Comparison of ENCODE assay signal across 9 cellular contexts in genomic region chr1:56709269-56709880, GRCh38.
DNase-seq lines count a peak whose midpoint lies in the region; ATAC-seq, FAIRE-seq and TF ChIP-seq lines count a peak whose summit lies in the region.
"Had no signal": no experiment of that assay in that cellular context is flagged by ENCODE, and none has a peak within 500 bp of the region (broad histone marks: within the 10 kb centered on the region; RNA-seq: fewer than 3 reads in every experiment).

No MANE protein-coding gene starts in this region.

- TF ChIP-seq POLR2A in NB4 (IDR thresholded peaks at IDR 0.05; ENCODE audit: extremely low read depth, insufficient read length) = no peak

- no peak overlapping the region for H4K91ac ChIP-seq in trophoblast cell (ENCODE audit: low read depth, low read length)

- H3K27me3 ChIP-seq in SK-N-SH (ENCODE audit: insufficient read depth) (no peaks in the 10 kb centered on the region), trophoblast cell (ENCODE audit: insufficient read depth, low read length) (no peaks in the 10 kb centered on the region)

- TF ChIP-seq RAD21 in SK-N-SH (IDR thresholded peaks at IDR 0.05; ENCODE audit: low read length) = peak; percentile 75

- H3K9ac ChIP-seq in SK-N-SH = no peak overlapping the region
- H3K9ac ChIP-seq in trophoblast cell (ENCODE audit: low read length) = no peak overlapping the region

- H3K79me2 ChIP-seq in SK-N-SH (ENCODE audit: insufficient read depth) (no peaks in the 10 kb centered on the region), trophoblast cell (ENCODE audit: control insufficient read depth, insufficient read depth, low read length, poor library complexity) (no peaks in the 10 kb centered on the region)

- WGBS in SK-N-SH (ENCODE audit: low lambda C conversion rate) = 5% methylated on average over 2 of the region's 2 CpGs
- WGBS in trophoblast cell (ENCODE audit: extremely low coverage, insufficient coverage, insufficient read length) = no CpG with 5 or more reads among the region's 2 CpGs

- H3K36me3 ChIP-seq in SK-N-SH (replicated peaks in 1 of 2; ENCODE audit: control insufficient read depth in 1 of 2, insufficient read depth in 2 of 2, low read length in 1 of 2) (peaks cover 13 to 24% of the 10 kb centered on the region in 2 experiments), trophoblast cell (ENCODE audit: control insufficient read depth in 1 of 2, insufficient read depth in 2 of 2, low read length in 2 of 2) (no peaks in the 10 kb centered on the region)

- no peak overlapping the region for H3K14ac ChIP-seq in trophoblast cell (ENCODE audit: low read length)

- no peaks in the 10 kb centered on the region for H3K9me2 ChIP-seq in SK-N-SH

- H3K4me3 Mint-ChIP-seq in stimulated activated effector memory CD8-positive, alpha-beta T cell treated with anti-CD3 and anti-CD28 coated beads, Interleukin-12 subunit alpha, Interleukin-12 subunit beta, amount 100 ng/mL, for 72 hours = no peak overlapping the region
- H3K4me3 Mint-ChIP-seq: T-helper 1 cell treated with Interleukin-12 subunit alpha and Interleukin-12 subunit beta and Interleukin-4 antibody, amounts not matched to agents 30 μg/mL and 1 μg/mL, for 36 hours had no signal

- no peak overlapping the region for H3K4ac ChIP-seq in trophoblast cell (ENCODE audit: low read depth, low read length)

- TF ChIP-seq EP300 in SK-N-SH (IDR thresholded peaks at IDR 0.05; ENCODE audit: borderline replicate concordance in 1 of 2, low read depth in 1 of 2, low read length in 1 of 2) = no peak

- no peak overlapping the region for H3K27ac Mint-ChIP-seq in stimulated activated effector memory CD8-positive, alpha-beta T cell treated with anti-CD3 and anti-CD28 coated beads, Interleukin-12 subunit alpha, Interleukin-12 subunit beta, amount 100 ng/mL, for 72 hours
- H3K27ac Mint-ChIP-seq: T-helper 1 cell treated with Interleukin-12 subunit alpha and Interleukin-12 subunit beta and Interleukin-4 antibody, amounts not matched to agents 30 μg/mL and 1 μg/mL, for 36 hours had no signal

- H3K4me2 ChIP-seq in SK-N-SH (no peak overlapping the region), trophoblast cell (ENCODE audit: low read length) (no peak overlapping the region)

- no peak overlapping the region for H2AK5ac ChIP-seq in trophoblast cell (ENCODE audit: low read length)

- H3K23ac ChIP-seq in trophoblast cell (ENCODE audit: low read length) = no peak overlapping the region

- H4K12ac ChIP-seq in trophoblast cell (ENCODE audit: low read depth, low read length) = no peak overlapping the region

- H3K4me1 ChIP-seq in SK-N-SH (ENCODE audit: control insufficient read depth in 1 of 2, insufficient read depth in 2 of 2, low read depth in 1 of 2, low read length in 1 of 2) (peaks cover 0 to 12% of the 10 kb centered on the region in 2 experiments; a peak in 3 of 4 replicates), trophoblast cell (ENCODE audit: control insufficient read depth in 1 of 2, insufficient read depth in 2 of 2, low read length in 2 of 2) (no peaks in the 10 kb centered on the region)

- H3K4me3 ChIP-seq in NB4 (ENCODE audit: low read depth, low read length) = no peak overlapping the region
- H3K4me3 ChIP-seq in SK-N-SH (ENCODE audit: low read depth in 2 of 2, low read length in 1 of 2) = no peak overlapping the region; a peak in 1 of 4 replicates
- H3K4me3 ChIP-seq in trophoblast cell (ENCODE audit: low read depth, low read length) = no peak overlapping the region

- H3F3A ChIP-seq in SK-N-SH (replicated peaks; ENCODE audit: insufficient read depth) = peaks cover 9% of the 10 kb centered on the region

- no peak overlapping the region for H4K8ac ChIP-seq in trophoblast cell (ENCODE audit: low read depth, low read length)

- TF ChIP-seq CTCF in D721Med (IDR thresholded peaks at IDR 0.05; ENCODE audit: insufficient read depth, missing control alignments) (peak; percentile 54), NB4 (IDR thresholded peaks at IDR 0.05; ENCODE audit: low read depth, low read length) (no peak), SK-N-SH (IDR thresholded peaks at IDR 0.05) (peak; percentile 75)

- no peak for FAIRE-seq in D721Med (lab: Jason Lieb, UNC)

- no peaks in the 10 kb centered on the region for H3K79me1 ChIP-seq in trophoblast cell (ENCODE audit: low read length)

- no peaks in the 10 kb centered on the region for H3K9me3 Mint-ChIP-seq in stimulated activated effector memory CD8-positive, alpha-beta T cell treated with anti-CD3 and anti-CD28 coated beads, Interleukin-12 subunit alpha, Interleukin-12 subunit beta, amount 100 ng/mL, for 72 hours
- H3K9me3 Mint-ChIP-seq: T-helper 1 cell treated with Interleukin-12 subunit alpha and Interleukin-12 subunit beta and Interleukin-4 antibody, amounts not matched to agents 30 μg/mL and 1 μg/mL, for 36 hours had no signal

- H2BK120ac ChIP-seq in trophoblast cell (ENCODE audit: insufficient read depth, low read length, poor library complexity) = no peak overlapping the region

- no peaks in the 10 kb centered on the region for H4K20me1 ChIP-seq in SK-N-SH (ENCODE audit: insufficient read depth)

- DNase-seq in D721Med (ENCODE audit: insufficient read length, low spot score) (no peak), NB4 (ENCODE audit: low read depth) (peak; percentile 45), SK-N-SH (peak; percentile 32), fibroblast of the conjunctiva (ENCODE audit: low read depth) (peak; percentile 50), trophoblast cell (peak; percentile 24 to 87)
- no peak for DNase-seq in stimulated activated effector memory CD8-positive, alpha-beta T cell treated with anti-CD3 and anti-CD28 coated beads, Interleukin-12 subunit alpha, Interleukin-12 subunit beta, amount 100 ng/mL, for 72 hours (ENCODE audit: low spot score in 2 of 2)

- H3K9me3 ChIP-seq in SK-N-SH = no peaks in the 10 kb centered on the region
- H3K9me3 ChIP-seq in trophoblast cell (ENCODE audit: insufficient read depth, low read depth, low read length) = no peaks in the 10 kb centered on the region

- H2AFZ ChIP-seq in SK-N-SH (ENCODE audit: low read depth) = no peak overlapping the region
- H2AFZ ChIP-seq in trophoblast cell (ENCODE audit: insufficient read depth, low read length, poor library complexity) = no peak overlapping the region

- no peak overlapping the region for H2BK5ac ChIP-seq in trophoblast cell (ENCODE audit: low read depth, low read length, poor library complexity)

- H3K27ac ChIP-seq in SK-N-SH (ENCODE audit: low read depth in 2 of 2, low read length in 1 of 2) = no peak overlapping the region
- H3K27ac ChIP-seq in trophoblast cell (ENCODE audit: low read depth, low read length) = no peak overlapping the region

- H3K18ac ChIP-seq in trophoblast cell (ENCODE audit: low read length) = no peak overlapping the region

- POLR2A ChIA-PET in SK-N-SH (lab: Yijun Ruan, JAX) = no interaction called here

- H3K36me3 Mint-ChIP-seq in stimulated activated effector memory CD8-positive, alpha-beta T cell treated with anti-CD3 and anti-CD28 coated beads, Interleukin-12 subunit alpha, Interleukin-12 subunit beta, amount 100 ng/mL, for 72 hours = no peaks in the 10 kb centered on the region

- peak; percentile 75 for ATAC-seq in GM21390 (IDR thresholded peaks at IDR 0.05; ENCODE audit: unreplicated experiment)
- ATAC-seq in GM19397 (IDR thresholded peaks at IDR 0.05; ENCODE audit: unreplicated experiment) = no peak
- no peak for ATAC-seq in stimulated activated effector memory CD8-positive, alpha-beta T cell treated with anti-CD3 and anti-CD28 coated beads, Interleukin-12 subunit alpha, Interleukin-12 subunit beta, amount 100 ng/mL, for 72 hours

- H3K4me1 Mint-ChIP-seq in stimulated activated effector memory CD8-positive, alpha-beta T cell treated with anti-CD3 and anti-CD28 coated beads, Interleukin-12 subunit alpha, Interleukin-12 subunit beta, amount 100 ng/mL, for 72 hours = no peaks in the 10 kb centered on the region

- H2BK12ac ChIP-seq in trophoblast cell (ENCODE audit: low read length) = no peak overlapping the region

- CTCF ChIA-PET in SK-N-SH (lab: Yijun Ruan, JAX) = interaction anchor here (0.6 to 3.2 kb wide), 21 partner anchors 9 to 1434 kb away, joined by 3 to 26 read pairs (median 3); no protein-coding TSS in a partner anchor

TF ChIP-seq in SK-N-SH, 30 proteins besides CTCF, POLR2A, EP300 and RAD21:
- TF ChIP-seq ZBTB33 (IDR thresholded peaks at IDR 0.05; ENCODE audit: borderline replicate concordance, low read depth) (no peak), FOXM1 (IDR thresholded peaks at IDR 0.05; ENCODE audit: low read depth) (no peak), POLR2AphosphoS5 (IDR thresholded peaks at IDR 0.05; ENCODE audit: low read depth, low read length) (no peak), FOSL2 (IDR thresholded peaks at IDR 0.05; ENCODE audit: borderline replicate concordance, low read depth) (no peak), NFIC (IDR thresholded peaks at IDR 0.05; ENCODE audit: borderline replicate concordance) (no peak), SIN3A (IDR thresholded peaks at IDR 0.05; ENCODE audit: borderline replicate concordance, low read depth, low read length) (no peak), SMC3 (IDR thresholded peaks at IDR 0.05; ENCODE audit: low read depth, low read length) (peak; percentile 44; the same call in 1 of the 2 replicates)
TF ChIP-seq in SK-N-SH: peak in this region for 1.

Comparison
In these comparisons a context has a peak if more than half of its experiments do, and no peak if none do; other contexts are left out.
1. DNase-seq: peak in NB4 (single experiment), SK-N-SH (single experiment), fibroblast of the conjunctiva (single experiment) and trophoblast cell (2 of 2); none in D721Med (single experiment) and stimulated activated effector memory CD8-positive, alpha-beta T cell treated with anti-CD3 and anti-CD28 coated beads, Interleukin-12 subunit alpha, Interleukin-12 subunit beta, amount 100 ng/mL, for 72 hours (0 of 2).